In genomic region chr5:55923873-55924500, GRCh38 we compare ENCODE assay signal across 13 cellular contexts.
DNase-seq lines count a peak whose midpoint lies in the region; ATAC-seq and TF ChIP-seq lines count a peak whose summit lies in the region.
"Had no signal": no experiment of that assay in that cellular context is flagged by ENCODE, and none has a peak within 500 bp of the region (broad histone marks: within the 10 kb centered on the region; RNA-seq: fewer than 3 reads in every experiment).

No MANE protein-coding gene starts in this region.

- H3K9me3 Mint-ChIP-seq in Caco-2 (ENCODE audit: unreplicated experiment) = no peaks in the 10 kb centered on the region
- H3K9me3 Mint-ChIP-seq in activated naive CD8-positive, alpha-beta T cell (ENCODE audit: low read depth) = no peaks in the 10 kb centered on the region
- H3K9me3 Mint-ChIP-seq in naive thymus-derived CD8-positive, alpha-beta T cell = no peaks in the 10 kb centered on the region

- peaks cover 72% of the 10 kb centered on the region for H3K4me1 ChIP-seq in Caco-2

- no TSS peak for BruUV-seq in Caco-2 (replicated peaks; lab: Mats Ljungman, UMichigan)

- TF ChIP-seq CTCF in Caco-2 (IDR thresholded peaks at IDR 0.05; ENCODE audit: insufficient read depth in 1 of 2, low read depth in 1 of 2, low read length in 1 of 2, severe bottlenecking in 1 of 2, unreplicated experiment in 1 of 2) = no peak

- no peak overlapping the region for H3K4me3 ChIP-seq in Caco-2 (ENCODE audit: low read depth, low read length)

- peak; percentile 19 for DNase-seq in NCI-H748 (lab: John Stamatoyannopoulos, UW; ENCODE audit: unreplicated experiment)
- no peak for DNase-seq in NCI-H748 treated with DMSO at 0.1 percent for 48 hours (lab: John Stamatoyannopoulos, UW)
- DNase-seq in Caco-2 = no peak
- DNase-seq in naive thymus-derived CD8-positive, alpha-beta T cell = no peak
- DNase-seq in activated gamma-delta T cell (lab: John Stamatoyannopoulos, UW) = no peak
- no peak for DNase-seq in KG1 (lab: John Stamatoyannopoulos, UW)
- DNase-seq: 8988T, DMS 273 treated with DMSO at 0.1 percent for 48 hours, GOT3, kidney glomerular epithelial cell, nephron progenitor cell had no signal

- ATAC-seq in naive thymus-derived CD8-positive, alpha-beta T cell = peak; percentile 32 to 50
- ATAC-seq in HG02970 (IDR thresholded peaks at IDR 0.05; ENCODE audit: low FRiP score, unreplicated experiment) = no peak

- intact Hi-C loops in Caco-2 (cut with micrococcal nuclease; ENCODE audit: unreplicated experiment) = no loop called here

- CTCF ChIA-PET in Caco-2 (lab: Charles Lee) = no interaction called here

- H3K9me3 ChIP-seq in Caco-2 = no peaks in the 10 kb centered on the region

- peak overlapping the region; percentile 44 for H3K27ac Mint-ChIP-seq in Caco-2 (ENCODE audit: unreplicated experiment)
- H3K27ac Mint-ChIP-seq in activated naive CD8-positive, alpha-beta T cell = no peak overlapping the region
- H3K27ac Mint-ChIP-seq in naive thymus-derived CD8-positive, alpha-beta T cell = peak overlapping the region in 7 of 10 donors; percentile 7 to 91 (median 74)
- H3K27ac Mint-ChIP-seq: nephron progenitor cell had no signal

- no peak overlapping the region for H3K4me3 Mint-ChIP-seq in Caco-2 (ENCODE audit: unreplicated experiment)
- H3K4me3 Mint-ChIP-seq in activated naive CD8-positive, alpha-beta T cell = peak overlapping the region; percentile 93
- H3K4me3 Mint-ChIP-seq in naive thymus-derived CD8-positive, alpha-beta T cell = peak overlapping the region; percentile 87 to 98 (median 94)
- H3K4me3 Mint-ChIP-seq: nephron progenitor cell had no signal

- H3K36me3 ChIP-seq in Caco-2 (ENCODE audit: control insufficient read depth, insufficient read depth, low read length) = no peaks in the 10 kb centered on the region

- POLR2A ChIA-PET in Caco-2 (lab: Charles Lee) = no interaction called here
- POLR2A ChIA-PET in naive thymus-derived CD8-positive, alpha-beta T cell (lab: Charles Lee) = interaction anchor here (1.5 kb wide), 1 partner anchor 8 kb away, joined by 6 read pairs; no protein-coding TSS in a partner anchor

- no peaks in the 10 kb centered on the region for H3K27me3 ChIP-seq in Caco-2 (replicated peaks; ENCODE audit: control insufficient read depth, insufficient read depth, low read length)

- peaks cover 15% of the 10 kb centered on the region for H3K36me3 Mint-ChIP-seq in Caco-2 (ENCODE audit: insufficient read depth, unreplicated experiment)
- H3K36me3 Mint-ChIP-seq in activated naive CD8-positive, alpha-beta T cell = no peaks in the 10 kb centered on the region
- no peaks in the 10 kb centered on the region for H3K36me3 Mint-ChIP-seq in naive thymus-derived CD8-positive, alpha-beta T cell

- no peaks in the 10 kb centered on the region for H3K27me3 Mint-ChIP-seq in Caco-2 (ENCODE audit: insufficient read depth, unreplicated experiment)
- no peaks in the 10 kb centered on the region for H3K27me3 Mint-ChIP-seq in activated naive CD8-positive, alpha-beta T cell
- no peaks in the 10 kb centered on the region for H3K27me3 Mint-ChIP-seq in naive thymus-derived CD8-positive, alpha-beta T cell

- H3K4me1 Mint-ChIP-seq in Caco-2 (ENCODE audit: low read depth, unreplicated experiment) = peaks cover 33% of the 10 kb centered on the region
- H3K4me1 Mint-ChIP-seq in activated naive CD8-positive, alpha-beta T cell (ENCODE audit: low read depth) = peaks cover 20% of the 10 kb centered on the region
- H3K4me1 Mint-ChIP-seq in naive thymus-derived CD8-positive, alpha-beta T cell = peaks cover 9 to 25% (median 19%) of the 10 kb centered on the region in 4 donors
